In genomic region chr5:58117491-58117890, GRCh38 we compare ENCODE assay signal across 20 cellular contexts.
"Had no signal": no experiment of that assay in that cellular context is flagged by ENCODE, and none has a peak within 500 bp of the region (broad histone marks: within the 10 kb centered on the region; RNA-seq: fewer than 3 reads in every experiment).

No MANE protein-coding gene starts in this region.

- H3K4me3 ChIP-seq: adrenal gland, breast epithelium, gastroesophageal sphincter, lower lobe of right lung, tibial artery had no signal

- H3K27ac ChIP-seq: adrenal gland, breast epithelium, gastroesophageal sphincter, lower lobe of right lung, tibial artery had no signal

- H3K9me3 ChIP-seq: adrenal gland, breast epithelium, gastroesophageal sphincter, lower lobe of right lung, tibial artery had no signal

- H3K27me3 ChIP-seq: adrenal gland, breast epithelium, gastroesophageal sphincter, tibial artery had no signal

- H3K4me1 ChIP-seq: adrenal gland, breast epithelium, gastroesophageal sphincter had no signal

- H3K36me3 ChIP-seq: adrenal gland, breast epithelium, gastroesophageal sphincter, lower lobe of right lung, tibial artery had no signal

- DNase-seq: activated CD4-positive, alpha-beta T cell treated with anti-CD3 and anti-CD28 coated beads, Interleukin-2, amount 10 ng/mL, durations not matched to agents 24 days and 14 days; activated CD8-positive, alpha-beta memory T cell treated with anti-CD3 and anti-CD28 coated beads, Interleukin-2, amount 50 U/mL, for 4 hours; activated CD8-positive, alpha-beta T cell treated with anti-CD3 and anti-CD28 coated beads, Interleukin-2, amount 10 ng/mL, durations not matched to agents 7 days and 5 days; activated effector memory CD4-positive, alpha-beta T cell treated with anti-CD3 and anti-CD28 coated beads, Interleukin-2, amount 50 U/mL, for 16 hours; activated T-cell treated with anti-CD3 and anti-CD28 coated beads, Interleukin-2, amount 50 U/mL, for 48 hours; adrenal gland; cerebellar nuclear complex; cortex of kidney; immature natural killer cell; lower lobe of right lung; occipital lobe; stimulated activated CD4-positive, alpha-beta T cell treated with anti-CD3 and anti-CD28 coated beads, Interleukin-12 subunit alpha, Interleukin-12 subunit beta, amount 100 ng/mL, for 4 hours; stimulated activated CD4-positive, alpha-beta T cell treated with anti-CD3 and anti-CD28 coated beads, Interleukin-1b, Interleukin-23, amount 100 ng/mL, for 48 hours; stimulated activated naive CD4-positive, alpha-beta T cell treated with Interleukin-2 at 50 U/mL for 16 hours; T-helper 9 cell; tibial artery had no signal

- ATAC-seq: activated CD8-positive, alpha-beta T cell treated with anti-CD3 and anti-CD28 coated beads, Interleukin-2, amount 10 ng/mL, durations not matched to agents 7 days and 5 days; esophagus mucosa; gastroesophageal sphincter; lower lobe of right lung; natural killer cell treated with Interleukin-12 subunit alpha and Interleukin-12 subunit beta and Interleukin-15 and Interleukin-18, amount 100 ng/mL, for 72 hours had no signal
